In the genomic region with DNA sequence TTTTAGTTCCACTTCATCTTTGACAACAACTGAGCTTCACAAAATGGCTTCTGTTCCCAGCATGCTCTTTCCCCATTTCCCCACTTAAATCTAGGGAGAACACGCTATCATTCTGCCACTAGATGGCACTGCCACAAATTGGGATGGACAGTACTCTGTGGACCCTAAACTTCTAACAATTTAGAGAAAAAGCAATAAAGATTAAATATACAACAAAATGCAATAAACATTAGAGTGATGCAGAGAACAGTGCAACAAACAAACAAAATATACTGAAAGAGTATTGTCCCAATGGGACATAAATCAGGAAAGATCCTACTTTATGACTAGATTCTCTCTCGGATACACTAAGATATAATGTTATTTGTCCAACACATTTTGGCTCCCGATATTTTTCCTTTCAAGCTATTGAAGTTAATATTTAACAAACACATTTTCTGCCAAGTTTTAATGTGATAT, we compare ENCODE assay signal across 8 cellular contexts.
DNase-seq lines count a peak whose midpoint lies in the region; ATAC-seq, FAIRE-seq and TF ChIP-seq lines count a peak whose summit lies in the region.

No MANE protein-coding gene starts in this region.

- CTCF ChIA-PET in A549 (lab: Yijun Ruan, JAX), result interaction anchor here (1.0 to 1.9 kb wide), 3 partner anchors 115 to 139 kb away, joined by 3 to 6 read pairs (median 4); no protein-coding TSS in a partner anchor

- no peaks in the 10 kb centered on the region for H4K20me1 ChIP-seq in neural progenitor cell (ENCODE audit: low read depth)

- H3K4me3 ChIP-seq in A549, result no peak overlapping the region
- H3K4me3 ChIP-seq in SJCRH30, result peak overlapping the region; percentile 11; the same call in 1 of the 2 replicates
- H3K4me3 ChIP-seq in neural progenitor cell, result no peak overlapping the region

- peak; percentile 37 for TF ChIP-seq CTCF in A549 (IDR thresholded peaks at IDR 0.05)
- peak; percentile 59 for TF ChIP-seq CTCF in endothelial cell (IDR thresholded peaks at IDR 0.05; ENCODE audit: unreplicated experiment)
- peak; percentile 61 for TF ChIP-seq CTCF in neural progenitor cell (IDR thresholded peaks at IDR 0.05)

- peak overlapping the region; percentile 37 for H3K4me2 ChIP-seq in A549
- no peak overlapping the region for H3K4me2 ChIP-seq in neural progenitor cell

- TF ChIP-seq EP300 in A549 (IDR thresholded peaks at IDR 0.05), result no peak

- H3K4me1 Mint-ChIP-seq in endothelial cell (ENCODE audit: unreplicated experiment), result peaks cover 16% of the 10 kb centered on the region
- peaks cover 2% of the 10 kb centered on the region for H3K4me1 Mint-ChIP-seq in neural progenitor cell

- no peaks in the 10 kb centered on the region for H3K4me1 ChIP-seq in A549
- H3K4me1 ChIP-seq in SJCRH30, result peaks cover 3% of the 10 kb centered on the region
- H3K4me1 ChIP-seq in neural progenitor cell, result no peaks in the 10 kb centered on the region

- no peak for TF ChIP-seq POLR2A in A549 (IDR thresholded peaks at IDR 0.05; ENCODE audit: low read length)

- no peak for FAIRE-seq in A549 (lab: Jason Lieb, UNC)

- peak overlapping the region; percentile 99 for H2AFZ ChIP-seq in neural progenitor cell (replicated peaks)

- H3K9me3 Mint-ChIP-seq in endothelial cell (ENCODE audit: unreplicated experiment), result no peaks in the 10 kb centered on the region
- no peaks in the 10 kb centered on the region for H3K9me3 Mint-ChIP-seq in neural progenitor cell

- H3K9ac ChIP-seq in neural progenitor cell, result no peak overlapping the region

- H3K4me3 Mint-ChIP-seq in endothelial cell (ENCODE audit: unreplicated experiment), result no peak overlapping the region
- H3K4me3 Mint-ChIP-seq in neural progenitor cell, result no peak overlapping the region

- TF ChIP-seq RAD21 in A549 (conservative IDR thresholded peaks at IDR 0.05 in 1 of 2, IDR thresholded peaks at IDR 0.05 in 1 of 2), result no peak

- 7% methylated on average over 3 of the region's 3 CpGs for WGBS in A549 (ENCODE audit: missing lambda C conversion rate)

- DNase-seq in A549 (ENCODE audit: low read depth in 1 of 2, low spot score in 1 of 2) (peak; percentile 18 to 49), ELF-1 (ENCODE audit: low read depth, low spot score) (peak; percentile 8), SJCRH30 (peak; percentile 54 to 78), endothelial cell (ENCODE audit: low spot score) (peak; percentile 39), neural progenitor cell (ENCODE audit: low spot score) (peak; percentile 31), DMS153 (lab: John Stamatoyannopoulos, UW) (no peak)
- no peak for DNase-seq in activated effector memory CD4-positive, alpha-beta T cell treated with anti-CD3 and anti-CD28 coated beads, Interleukin-2, amount 50 U/mL, for 16 hours

- H3K27me3 Mint-ChIP-seq in endothelial cell (ENCODE audit: unreplicated experiment) (no peaks in the 10 kb centered on the region), neural progenitor cell (ENCODE audit: insufficient read depth, low read depth) (no peaks in the 10 kb centered on the region)

- H3K79me2 ChIP-seq in neural progenitor cell (ENCODE audit: low read depth), result no peaks in the 10 kb centered on the region

- no peaks in the 10 kb centered on the region for H3F3A ChIP-seq in neural progenitor cell (ENCODE audit: low read depth)

- ATAC-seq in A549 (peak in 1 of 2 experiments; percentile 86; a peak in 3 of 6 replicates), HG03460 (IDR thresholded peaks at IDR 0.05; ENCODE audit: unreplicated experiment) (peak; percentile 71)

- H3K36me3 Mint-ChIP-seq in endothelial cell (ENCODE audit: low read depth, unreplicated experiment) (no peaks in the 10 kb centered on the region), neural progenitor cell (no peaks in the 10 kb centered on the region)

- H3K27ac ChIP-seq in A549 (no peak overlapping the region), SJCRH30 (no peak overlapping the region), neural progenitor cell (no peak overlapping the region)

- H3K27ac Mint-ChIP-seq in endothelial cell (ENCODE audit: unreplicated experiment), result peak overlapping the region; percentile 87
- no peak overlapping the region for H3K27ac Mint-ChIP-seq in neural progenitor cell

- H3K9me3 ChIP-seq in A549 (no peaks in the 10 kb centered on the region), SJCRH30 (replicated peaks) (no peaks in the 10 kb centered on the region; the same call in 1 of the 2 replicates), neural progenitor cell (ENCODE audit: low read depth) (no peaks in the 10 kb centered on the region)

- H3K36me3 ChIP-seq in SJCRH30, result no peaks in the 10 kb centered on the region
- no peaks in the 10 kb centered on the region for H3K36me3 ChIP-seq in neural progenitor cell

- POLR2A ChIA-PET in A549 (lab: Yijun Ruan, JAX), result no interaction called here

- H3K27me3 ChIP-seq in SJCRH30 (no peaks in the 10 kb centered on the region), neural progenitor cell (no peaks in the 10 kb centered on the region)

TF ChIP-seq in A549, 52 proteins besides CTCF, POLR2A, EP300 and RAD21:
- TF ChIP-seq, protein P1, sequence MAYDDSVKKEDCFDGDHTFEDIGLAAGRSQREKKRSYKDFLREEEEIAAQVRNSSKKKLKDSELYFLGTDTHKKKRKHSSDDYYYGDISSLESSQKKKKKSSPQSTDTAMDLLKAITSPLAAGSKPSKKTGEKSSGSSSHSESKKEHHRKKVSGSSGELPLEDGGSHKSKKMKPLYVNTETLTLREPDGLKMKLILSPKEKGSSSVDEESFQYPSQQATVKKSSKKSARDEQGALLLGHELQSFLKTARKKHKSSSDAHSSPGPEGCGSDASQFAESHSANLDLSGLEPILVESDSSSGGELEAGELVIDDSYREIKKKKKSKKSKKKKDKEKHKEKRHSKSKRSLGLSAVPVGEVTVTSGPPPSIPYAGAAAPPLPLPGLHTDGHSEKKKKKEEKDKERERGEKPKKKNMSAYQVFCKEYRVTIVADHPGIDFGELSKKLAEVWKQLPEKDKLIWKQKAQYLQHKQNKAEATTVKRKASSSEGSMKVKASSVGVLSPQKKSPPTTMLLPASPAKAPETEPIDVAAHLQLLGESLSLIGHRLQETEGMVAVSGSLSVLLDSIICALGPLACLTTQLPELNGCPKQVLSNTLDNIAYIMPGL (CRISPR knock-in tag; IDR thresholded peaks at IDR 0.05; ENCODE audit: borderline replicate concordance), result no peak
- no peak for TF ChIP-seq TP53 (CRISPR knock-in tag; IDR thresholded peaks at IDR 0.05)
- no peak for TF ChIP-seq SREBF2 (IDR thresholded peaks at IDR 0.05)
- TF ChIP-seq EHMT2 (IDR thresholded peaks at IDR 0.05; ENCODE audit: low read depth), result 0 out of 2 replicates have a peak, but pooled peaks have one; percentile 8

Comparison
In these comparisons a context has a peak if more than half of its experiments do, and no peak if none do; other contexts are left out.
1. DNase-seq: peak in A549 (2 of 2), ELF-1 (single experiment), SJCRH30 (2 of 2), endothelial cell (single experiment) and neural progenitor cell (single experiment); none in activated effector memory CD4-positive, alpha-beta T cell treated with anti-CD3 and anti-CD28 coated beads, Interleukin-2, amount 50 U/mL, for 16 hours (single experiment) and DMS153 (single experiment).
2. Peak in every context shown above with its lines, with median percentiles within 50 percentile points of each other: CTCF ChIP-seq.